ENCODE assay signal across 21 cellular contexts in genomic region chr2:17035010-17035409, GRCh38.
"Had no signal": no experiment of that assay in that cellular context is flagged by ENCODE, and none has a peak within 500 bp of the region (broad histone marks: within the 10 kb centered on the region; RNA-seq: fewer than 3 reads in every experiment).

No MANE protein-coding gene starts in this region.

- ATAC-seq: activated naive CD8-positive, alpha-beta T cell treated with anti-CD3 and anti-CD28 coated beads, Interleukin-2, amount 50 U/mL, for 24 hours; activated T-helper 17 cell treated with anti-CD3 and anti-CD28 coated beads, Interleukin-2, amount 50 U/mL, for 72 hours; gastroesophageal sphincter; heart right ventricle; left ventricle myocardium superior; sciatic nerve; stimulated activated naive CD8-positive, alpha-beta T cell treated with anti-CD3 and anti-CD28 coated beads, Interleukin-15, amount 100 ng/mL, for 72 hours had no signal

- DNase-seq: activated CD4-positive, alpha-beta T cell treated with anti-CD3 and anti-CD28 coated beads for 1 hour; activated CD4-positive, alpha-beta T cell treated with anti-CD3 and anti-CD28 coated beads, Interleukin-2, amount 50 U/mL, for 4 hours; activated naive CD4-positive, alpha-beta T cell treated with anti-CD3 and anti-CD28 coated beads for 36 hours; activated naive CD8-positive, alpha-beta T cell treated with anti-CD3 and anti-CD28 coated beads, Interleukin-2, amount 50 U/mL, for 24 hours; activated T-cell treated with anti-CD3 and anti-CD28 coated beads for 4 hours; caudate nucleus; colonic mucosa; heart right ventricle; islet precursor cell; left ventricle myocardium superior; mesenchymal stem cell; nucleus accumbens; spleen; stimulated activated naive CD8-positive, alpha-beta T cell treated with anti-CD3 and anti-CD28 coated beads, Interleukin-15, amount 100 ng/mL, for 72 hours; T-helper 1 cell; T1000 had no signal

- FAIRE-seq: endothelial cell of umbilical vein had no signal

- H3K4me3 ChIP-seq: ascending aorta, colonic mucosa, gastroesophageal sphincter, heart right ventricle, spleen had no signal
